In genomic region chr7:27581906-27582305, GRCh38 we compare ENCODE assay signal across 11 cellular contexts.
"Had no signal": no experiment of that assay in that cellular context is flagged by ENCODE, and none has a peak within 500 bp of the region (broad histone marks: within the 10 kb centered on the region; RNA-seq: fewer than 3 reads in every experiment).

No MANE protein-coding gene starts in this region.

- H3K36me3 ChIP-seq: HAP-1 had no signal

- H3K36me3 Mint-ChIP-seq: IgD-negative memory B cell had no signal

- H2AFZ ChIP-seq: GM23338 had no signal

- H3K4me3 Mint-ChIP-seq: GM23338, HFFc6, IgD-negative memory B cell had no signal

- DNase-seq: H7, HFFc6, KBM-7 had no signal

- H3K27ac Mint-ChIP-seq: GM23338, HFFc6, IgD-negative memory B cell had no signal

- H3K9me3 ChIP-seq: HAP-1 had no signal

- ATAC-seq: GM23338, HCT116, HepG2 had no signal

- H3K27ac ChIP-seq: HL-60, KMS-11 had no signal

- FAIRE-seq: H1, HepG2 had no signal

- H3K4me3 ChIP-seq: GM23338, HAP-1 had no signal

- H3K9me3 Mint-ChIP-seq: GM23338, HFFc6, IgD-negative memory B cell had no signal

- H3K4me2 ChIP-seq: GM23338, KMS-11 had no signal

- H3K9ac ChIP-seq: KMS-11 had no signal
